Comparison of ENCODE assay signal across 8 cellular contexts in genomic region chr2:14944562-14945346, GRCh38.
DNase-seq lines count a peak whose midpoint lies in the region; ATAC-seq, FAIRE-seq and TF ChIP-seq lines count a peak whose summit lies in the region.

No MANE protein-coding gene starts in this region.

- TF ChIP-seq CTCF in D721Med (IDR thresholded peaks at IDR 0.05; ENCODE audit: insufficient read depth, missing control alignments) (peak; percentile 89), NB4 (IDR thresholded peaks at IDR 0.05; ENCODE audit: low read depth, low read length) (peak; percentile 65), choroid plexus epithelial cell (conservative IDR thresholded peaks at IDR 0.05; ENCODE audit: low read depth, low read length) (no peak)

- ATAC-seq in GM21619 (IDR thresholded peaks at IDR 0.05; ENCODE audit: unreplicated experiment), result peak; percentile 88

- no peak for FAIRE-seq in D721Med (lab: Jason Lieb, UNC)

- no peak for DNase-seq in D721Med (ENCODE audit: insufficient read length, low spot score)
- peak; percentile 56 for DNase-seq in NB4 (ENCODE audit: low read depth)
- peak; percentile 12 for DNase-seq in choroid plexus epithelial cell (ENCODE audit: low read depth)
- no peak for DNase-seq in KG1 (lab: John Stamatoyannopoulos, UW)
- no peak for DNase-seq in NCI-H1930 (lab: John Stamatoyannopoulos, UW)
- DNase-seq in AML-193 (lab: John Stamatoyannopoulos, UW), result no peak
- DNase-seq in effector CD4-positive, alpha-beta T cell, result no peak

- no peak overlapping the region for H3K4me3 ChIP-seq in NB4 (ENCODE audit: low read depth, low read length)
- H3K4me3 ChIP-seq in choroid plexus epithelial cell (ENCODE audit: low read depth, low read length), result no peak overlapping the region

- no peak for TF ChIP-seq POLR2A in NB4 (IDR thresholded peaks at IDR 0.05; ENCODE audit: extremely low read depth, insufficient read length)

Comparison
In these comparisons a context has a peak if more than half of its experiments do, and no peak if none do; other contexts are left out.
1. DNase-seq: peak in NB4 (single experiment) and choroid plexus epithelial cell (single experiment); none in D721Med (single experiment), KG1 (single experiment), NCI-H1930 (0 of 2), AML-193 (0 of 2) and effector CD4-positive, alpha-beta T cell (single experiment).